8 cellular contexts compared by ENCODE assay signal in genomic region chr2:86105969-86106945, GRCh38. TPM values are rescaled to one million over a fixed set of nuclear protein-coding genes. Genes with fewer than 3 reads are reported as not detected.
DNase-seq lines count a peak whose midpoint lies in the region; ATAC-seq and TF ChIP-seq lines count a peak whose summit lies in the region.

Gene PTCD3 (plus strand): TSS chr2:86106235. CDS start chr2:86106248, 13 bp downstream.

- H3K27ac ChIP-seq in coronary artery (peak within 1 kb of the TSS; percentile 42 to 72), layer of hippocampus (ENCODE audit: low read depth, low read length) (peak within 1 kb of the TSS; percentile 90)

- no peaks in the 10 kb centered on the region for H3K4me1 ChIP-seq in BE2C

- no peaks in the 10 kb centered on the region for H3K9me3 ChIP-seq in BE2C

- intact Hi-C loops in activated CD4-positive, alpha-beta T cell treated with anti-CD3 and anti-CD28 coated beads, Interleukin-2, amount 10 ng/mL, durations not matched to agents 24 days and 14 days (cut with micrococcal nuclease): loop anchor here (1.0 to 5.0 kb wide), 7 partner anchors 36 to 779 kb away; partner anchors contain the start of genes IMMT, KDM3A, MRPL35 and TGOLN2

- peak within 1 kb of the TSS; percentile 94 for H3K4me3 Mint-ChIP-seq in activated CD4-positive, alpha-beta T cell treated with anti-CD3 and anti-CD28 coated beads, Interleukin-2, amount 10 ng/mL, durations not matched to agents 24 days and 14 days

- ATAC-seq in HG03460 (IDR thresholded peaks at IDR 0.05; ENCODE audit: unreplicated experiment): peak; percentile 85

- peaks cover 57% of the 10 kb centered on the region for H3K36me3 Mint-ChIP-seq in activated CD4-positive, alpha-beta T cell treated with anti-CD3 and anti-CD28 coated beads, Interleukin-2, amount 10 ng/mL, durations not matched to agents 24 days and 14 days (ENCODE audit: low read depth)

- H3K27ac Mint-ChIP-seq in activated CD4-positive, alpha-beta T cell treated with anti-CD3 and anti-CD28 coated beads, Interleukin-2, amount 10 ng/mL, durations not matched to agents 24 days and 14 days: peak within 1 kb of the TSS; percentile 96

- H3K27me3 ChIP-seq in BE2C (no peaks in the 10 kb centered on the region), layer of hippocampus (ENCODE audit: control insufficient read depth, insufficient read depth, low read length) (no peaks in the 10 kb centered on the region)

- DNase-seq in BE2C (peak; percentile 90), GM19240 (ENCODE audit: insufficient read length, low spot score) (peak; percentile 67), NCI-H526 treated with DMSO at 0.1 percent for 48 hours (lab: John Stamatoyannopoulos, UW) (peak; percentile 96), coronary artery (ENCODE audit: low spot score) (peak; percentile 95)
- DNase-seq in activated CD4-positive, alpha-beta T cell treated with anti-CD3 and anti-CD28 coated beads, Interleukin-2, amount 10 ng/mL, durations not matched to agents 24 days and 14 days: peak; percentile 98
- peak; percentile 96 for DNase-seq in stimulated activated CD4-positive, alpha-beta T cell treated with anti-CD3 and anti-CD28 coated beads, Interleukin-1b, Interleukin-23, amount 100 ng/mL, for 48 hours

- H3K27me3 Mint-ChIP-seq in activated CD4-positive, alpha-beta T cell treated with anti-CD3 and anti-CD28 coated beads, Interleukin-2, amount 10 ng/mL, durations not matched to agents 24 days and 14 days: no peaks in the 10 kb centered on the region

- H3K9me3 Mint-ChIP-seq in activated CD4-positive, alpha-beta T cell treated with anti-CD3 and anti-CD28 coated beads, Interleukin-2, amount 10 ng/mL, durations not matched to agents 24 days and 14 days: no peaks in the 10 kb centered on the region

- peaks cover 18% of the 10 kb centered on the region for H3K36me3 ChIP-seq in BE2C

- H3K4me1 Mint-ChIP-seq in activated CD4-positive, alpha-beta T cell treated with anti-CD3 and anti-CD28 coated beads, Interleukin-2, amount 10 ng/mL, durations not matched to agents 24 days and 14 days: peaks cover 41% of the 10 kb centered on the region

- H3K4me3 ChIP-seq in BE2C (ENCODE audit: low read depth, low read length) (peak within 1 kb of the TSS; percentile 94), coronary artery (peak within 1 kb of the TSS; percentile 87)

- TF ChIP-seq CTCF in BE2C (IDR thresholded peaks at IDR 0.05; ENCODE audit: low read depth, low read length) (no peak), coronary artery (IDR thresholded peaks at IDR 0.05) (no peak)

RNA-seq across cellular contexts. Expression of gene PTCD3, which starts in this region (rescaled TPM):
- polyA plus RNA-seq in BE2C (2012; ENCODE audit: insufficient read depth, insufficient read length, low read depth): 30.8 TPM
- 169 and 177 TPM in 2 replicates for total RNA-seq in activated CD4-positive, alpha-beta T cell treated with anti-CD3 and anti-CD28 coated beads, Interleukin-2, amount 10 ng/mL, durations not matched to agents 24 days and 14 days

Comparison
In these comparisons a context has a peak if more than half of its experiments do, and no peak if none do; other contexts are left out.
1. Peak in every context shown above with its lines: DNase-seq, ATAC-seq, H3K4me3 ChIP-seq and H3K27ac ChIP-seq.